In genomic region chr11:119547511-119547910, GRCh38 we compare ENCODE assay signal across 27 cellular contexts.
"Had no signal": no experiment of that assay in that cellular context is flagged by ENCODE, and none has a peak within 500 bp of the region (broad histone marks: within the 10 kb centered on the region; RNA-seq: fewer than 3 reads in every experiment).

No MANE protein-coding gene starts in this region.

- H3K79me2 ChIP-seq: hepatocyte had no signal

- H3K4me2 ChIP-seq: hepatocyte had no signal

- H3K27ac Mint-ChIP-seq: naive thymus-derived CD8-positive, alpha-beta T cell; nephron; stimulated activated naive B cell treated with anti-CD40 and anti-IgM and Interleukin-4, amounts not matched to agents 10 μg/mL and 1 μg/mL and 100 μg/mL, for 72 hours had no signal

- H3K36me3 Mint-ChIP-seq: naive thymus-derived CD8-positive, alpha-beta T cell; stimulated activated naive B cell treated with anti-CD40 and anti-IgM and Interleukin-4, amounts not matched to agents 10 μg/mL and 1 μg/mL and 100 μg/mL, for 72 hours had no signal

- H3K27me3 ChIP-seq: heart right ventricle, hepatocyte, pancreas, right lobe of liver, stomach, testis, thyroid gland, transverse colon, upper lobe of right lung had no signal

- H3K36me3 ChIP-seq: heart right ventricle, lower lobe of right lung, pancreas, right lobe of liver, stomach, thyroid gland, transverse colon, upper lobe of right lung had no signal

- H2AFZ ChIP-seq: hepatocyte had no signal

- H3K4me3 ChIP-seq: heart right ventricle, hepatocyte, lower lobe of right lung, pancreas, psoas muscle, right lobe of liver, skin epidermis, stomach, testis, thyroid gland, transverse colon, upper lobe of right lung had no signal

- H3K27ac ChIP-seq: heart right ventricle, hepatocyte, lower lobe of right lung, pancreas, psoas muscle, right lobe of liver, skin epidermis, stomach, testis, thyroid gland, transverse colon, upper lobe of right lung had no signal

- DNase-seq: heart right ventricle; islet precursor cell; kidney glomerular epithelial cell; left cardiac atrium; lower lobe of right lung; mammary epithelial cell; mesenchymal stem cell; naive thymus-derived CD8-positive, alpha-beta T cell; pancreas; psoas muscle; right lobe of liver; stimulated activated CD4-positive, alpha-beta T cell treated with anti-CD3 and anti-CD28 coated beads, Interleukin-12 subunit alpha, Interleukin-12 subunit beta, amount 100 ng/mL, for 4 hours; stimulated activated CD4-positive, alpha-beta T cell treated with anti-CD3 and anti-CD28 coated beads, Interleukin-15, amount 100 ng/mL, for 24 hours; stimulated activated CD4-positive, alpha-beta T cell treated with anti-CD3 and anti-CD28 coated beads, Interleukin-2, amount 100 ng/mL, for 24 hours; stimulated activated CD4-positive, alpha-beta T cell treated with anti-CD3 and anti-CD28 coated beads, Interleukin-4, amount 100 ng/mL, for 1 hour; stimulated activated naive B cell treated with anti-CD40 and anti-IgM and Interleukin-4, amounts not matched to agents 10 μg/mL and 1 μg/mL and 100 μg/mL, for 72 hours; stimulated activated naive CD8-positive, alpha-beta T cell treated with anti-CD3 and anti-CD28 coated beads, Interleukin-15, Interleukin-2, amounts not matched to agents 100 U/mL and 50 U/mL, for 24 hours; stomach; testis; thyroid gland; transverse colon; upper lobe of right lung had no signal

- H3K9me3 ChIP-seq: pancreas, psoas muscle, right lobe of liver, testis, thyroid gland, upper lobe of right lung had no signal

- H3K4me3 Mint-ChIP-seq: naive thymus-derived CD8-positive, alpha-beta T cell; nephron; neural crest cell; stimulated activated naive B cell treated with anti-CD40 and anti-IgM and Interleukin-4, amounts not matched to agents 10 μg/mL and 1 μg/mL and 100 μg/mL, for 72 hours had no signal

- ATAC-seq: heart right ventricle; left cardiac atrium; left lobe of liver; naive thymus-derived CD8-positive, alpha-beta T cell; pancreas; psoas muscle; right lobe of liver; stimulated activated naive B cell treated with anti-CD40 and anti-IgM and Interleukin-4, amounts not matched to agents 10 μg/mL and 1 μg/mL and 100 μg/mL, for 72 hours; stimulated activated naive CD8-positive, alpha-beta T cell treated with anti-CD3 and anti-CD28 coated beads, Interleukin-15, Interleukin-2, amounts not matched to agents 100 U/mL and 50 U/mL, for 24 hours; upper lobe of right lung had no signal

- H3K4me1 ChIP-seq: heart right ventricle, lower lobe of right lung, pancreas, psoas muscle, right lobe of liver, stomach, testis, thyroid gland, transverse colon, upper lobe of right lung had no signal

- H3K9me3 Mint-ChIP-seq: nephron, neural crest cell had no signal

- H3K27me3 Mint-ChIP-seq: stimulated activated naive B cell treated with anti-CD40 and anti-IgM and Interleukin-4, amounts not matched to agents 10 μg/mL and 1 μg/mL and 100 μg/mL, for 72 hours had no signal

- H3K4me1 Mint-ChIP-seq: naive thymus-derived CD8-positive, alpha-beta T cell; neural crest cell; stimulated activated naive B cell treated with anti-CD40 and anti-IgM and Interleukin-4, amounts not matched to agents 10 μg/mL and 1 μg/mL and 100 μg/mL, for 72 hours had no signal
